Comparison of ENCODE assay signal across 20 cellular contexts in genomic region chr17:14312522-14312921, GRCh38. TPM values are rescaled to one million over a fixed set of nuclear protein-coding genes. Genes with fewer than 3 reads are reported as not detected.
DNase-seq lines count a peak whose midpoint lies in the region; ATAC-seq and TF ChIP-seq lines count a peak whose summit lies in the region.
"Had no signal": no experiment of that assay in that cellular context is flagged by ENCODE, and none has a peak within 500 bp of the region (broad histone marks: within the 10 kb centered on the region; RNA-seq: fewer than 3 reads in every experiment).

No MANE protein-coding gene starts in this region.

- no peaks in the 10 kb centered on the region for H3K9me2 ChIP-seq in GM23338 (ENCODE audit: insufficient read depth)

- H3K36me3 ChIP-seq in GM23338 (ENCODE audit: insufficient read depth): no peaks in the 10 kb centered on the region

- peaks cover 17% of the 10 kb centered on the region for H3K36me3 Mint-ChIP-seq in activated naive CD4-positive, alpha-beta T cell treated with anti-CD3 and anti-CD28 coated beads, Interleukin-2, amount 50 U/mL, for 24 hours
- H3K36me3 Mint-ChIP-seq in activated naive CD4-positive, alpha-beta T cell treated with anti-CD3 and anti-CD28 coated beads, Interleukin-2, amount 10 ng/mL, durations not matched to agents 7 days and 5 days: peaks cover 49% of the 10 kb centered on the region
- peaks cover 18% of the 10 kb centered on the region for H3K36me3 Mint-ChIP-seq in GM23338 (ENCODE audit: low read depth)
- peaks cover 7% of the 10 kb centered on the region for H3K36me3 Mint-ChIP-seq in endothelial cell (ENCODE audit: low read depth, unreplicated experiment)
- H3K36me3 Mint-ChIP-seq in osteocyte (ENCODE audit: unreplicated experiment): peaks cover 44% of the 10 kb centered on the region

- H3K79me2 ChIP-seq in GM23338 (replicated peaks; ENCODE audit: insufficient read depth): peaks cover 43% of the 10 kb centered on the region

- H3K4me1 ChIP-seq in GM23338 (ENCODE audit: insufficient read depth): peaks cover 60% of the 10 kb centered on the region

- H3K4me3 Mint-ChIP-seq in activated naive CD4-positive, alpha-beta T cell treated with anti-CD3 and anti-CD28 coated beads, Interleukin-2, amount 50 U/mL, for 24 hours: no peak overlapping the region
- no peak overlapping the region for H3K4me3 Mint-ChIP-seq in activated naive CD4-positive, alpha-beta T cell treated with anti-CD3 and anti-CD28 coated beads, Interleukin-2, amount 10 ng/mL, durations not matched to agents 7 days and 5 days
- no peak overlapping the region; the same call in 2 of the 3 replicates for H3K4me3 Mint-ChIP-seq in GM23338
- H3K4me3 Mint-ChIP-seq in endothelial cell (ENCODE audit: unreplicated experiment): no peak overlapping the region
- H3K4me3 Mint-ChIP-seq in osteocyte (ENCODE audit: unreplicated experiment): no peak overlapping the region

- CTCF ChIA-PET in activated naive CD4-positive, alpha-beta T cell treated with anti-CD3 and anti-CD28 coated beads, Interleukin-2, amount 10 ng/mL, durations not matched to agents 7 days and 5 days (lab: Charles Lee): no interaction called here

- H3K4me1 Mint-ChIP-seq in activated naive CD4-positive, alpha-beta T cell treated with anti-CD3 and anti-CD28 coated beads, Interleukin-2, amount 50 U/mL, for 24 hours: peaks cover 73% of the 10 kb centered on the region
- H3K4me1 Mint-ChIP-seq in activated naive CD4-positive, alpha-beta T cell treated with anti-CD3 and anti-CD28 coated beads, Interleukin-2, amount 10 ng/mL, durations not matched to agents 7 days and 5 days: peaks cover 42% of the 10 kb centered on the region
- H3K4me1 Mint-ChIP-seq in GM23338 (peaks cover 69% of the 10 kb centered on the region), endothelial cell (ENCODE audit: unreplicated experiment) (peaks cover 43% of the 10 kb centered on the region), osteocyte (ENCODE audit: unreplicated experiment) (peaks cover 53% of the 10 kb centered on the region)

- no peak overlapping the region for H3K4me3 ChIP-seq in GM23338

- no peaks in the 10 kb centered on the region for H4K20me1 ChIP-seq in GM23338 (replicated peaks; ENCODE audit: insufficient read depth)

- H3K9me3 Mint-ChIP-seq in activated naive CD4-positive, alpha-beta T cell treated with anti-CD3 and anti-CD28 coated beads, Interleukin-2, amount 50 U/mL, for 24 hours: no peaks in the 10 kb centered on the region
- H3K9me3 Mint-ChIP-seq in activated naive CD4-positive, alpha-beta T cell treated with anti-CD3 and anti-CD28 coated beads, Interleukin-2, amount 10 ng/mL, durations not matched to agents 7 days and 5 days: no peaks in the 10 kb centered on the region
- H3K9me3 Mint-ChIP-seq in GM23338 (peaks cover 5% of the 10 kb centered on the region; the same call in 2 of the 3 replicates), endothelial cell (ENCODE audit: unreplicated experiment) (no peaks in the 10 kb centered on the region), osteocyte (ENCODE audit: unreplicated experiment) (no peaks in the 10 kb centered on the region)

- peaks cover 4% of the 10 kb centered on the region; the same call in 1 of the 2 replicates for H3F3A ChIP-seq in GM23338 (replicated peaks; ENCODE audit: low read depth)

- no peak overlapping the region for H3K27ac ChIP-seq in GM23338 (ENCODE audit: low read depth)
- H3K27ac ChIP-seq: C4-2B, KMS-11 had no signal

- TF ChIP-seq CTCF in GM23338 (conservative IDR thresholded peaks at IDR 0.05; ENCODE audit: low read depth in 2 of 2): no peak
- TF ChIP-seq CTCF in endothelial cell (IDR thresholded peaks at IDR 0.05; ENCODE audit: unreplicated experiment): no peak
- TF ChIP-seq CTCF in osteocyte (IDR thresholded peaks at IDR 0.05): no peak

- peak overlapping the region; percentile 26 for H3K27ac Mint-ChIP-seq in activated naive CD4-positive, alpha-beta T cell treated with anti-CD3 and anti-CD28 coated beads, Interleukin-2, amount 50 U/mL, for 24 hours
- H3K27ac Mint-ChIP-seq in activated naive CD4-positive, alpha-beta T cell treated with anti-CD3 and anti-CD28 coated beads, Interleukin-2, amount 10 ng/mL, durations not matched to agents 7 days and 5 days: no peak overlapping the region
- H3K27ac Mint-ChIP-seq in GM23338: 0 out of 2 replicates have a peak overlapping the region, but pooled peaks have one; percentile 4
- peak overlapping the region; percentile 25 for H3K27ac Mint-ChIP-seq in endothelial cell (ENCODE audit: unreplicated experiment)
- peak overlapping the region; percentile 31 for H3K27ac Mint-ChIP-seq in osteocyte (ENCODE audit: unreplicated experiment)

- H3K27me3 ChIP-seq in GM23338 (ENCODE audit: insufficient read depth): no peaks in the 10 kb centered on the region

- no peak overlapping the region for H2AFZ ChIP-seq in GM23338

- ATAC-seq in GM23338 (no peak), HG02870 (IDR thresholded peaks at IDR 0.05; ENCODE audit: unreplicated experiment) (no peak)
- ATAC-seq: HCT116 had no signal

- H3K27me3 Mint-ChIP-seq in activated naive CD4-positive, alpha-beta T cell treated with anti-CD3 and anti-CD28 coated beads, Interleukin-2, amount 50 U/mL, for 24 hours: no peaks in the 10 kb centered on the region
- no peaks in the 10 kb centered on the region for H3K27me3 Mint-ChIP-seq in activated naive CD4-positive, alpha-beta T cell treated with anti-CD3 and anti-CD28 coated beads, Interleukin-2, amount 10 ng/mL, durations not matched to agents 7 days and 5 days
- peaks cover 8% of the 10 kb centered on the region for H3K27me3 Mint-ChIP-seq in GM23338 (ENCODE audit: insufficient read depth, low read depth, poor library complexity)
- peaks cover 7% of the 10 kb centered on the region for H3K27me3 Mint-ChIP-seq in endothelial cell (ENCODE audit: unreplicated experiment)
- no peaks in the 10 kb centered on the region for H3K27me3 Mint-ChIP-seq in osteocyte (ENCODE audit: unreplicated experiment)

- peak overlapping the region; percentile 93; the same call in 1 of the 2 replicates for H3K4me2 ChIP-seq in GM23338
- H3K4me2 ChIP-seq: KMS-11 had no signal

- DNase-seq in activated naive CD4-positive, alpha-beta T cell treated with anti-CD3 and anti-CD28 coated beads, Interleukin-2, amount 10 ng/mL, durations not matched to agents 7 days and 5 days: no peak
- no peak for DNase-seq in GM23338 (ENCODE audit: low spot score)
- no peak for DNase-seq in endothelial cell (ENCODE audit: low spot score)
- DNase-seq in osteocyte (ENCODE audit: extremely low spot score, unreplicated experiment): no peak
- no peak for DNase-seq in NCI-H2227 (lab: John Stamatoyannopoulos, UW; ENCODE audit: unreplicated experiment)
- no peak for DNase-seq in activated CD4-positive, alpha-beta T cell treated with anti-CD3 and anti-CD28 coated beads, Interleukin-2, amount 50 U/mL, for 48 hours
- DNase-seq: Calu3; NCI-H1436; NCI-H2029; NCI-H2171; NCI-H446 treated with DMSO at 0.1 percent for 48 hours; NK-92 treated with Interleukin-12 subunit alpha and Interleukin-12 subunit beta, amount 100 ng/mL, for 24 hours; OCI-M1; RPMI8226; SIG-M5 had no signal

RNA-seq across cellular contexts. Expression of gene HS3ST3B1, which starts 11.6 kb away (rescaled TPM):
- 17.7 and 20.6 TPM in 2 replicates for total RNA-seq in GM23338 (2014; rRNA removed; shearing (Covaris generic))
- polyA plus RNA-seq in GM23338 (2016; fragmentation: Nextera tagmentation; extraction: Ambion mirVana): 6.0 and 8.1 TPM in 2 replicates
- total RNA-seq in endothelial cell (ENCODE audit: unreplicated experiment) (8.5 TPM), osteocyte (76.9 and 77.0 TPM in 2 replicates)
